11 cellular contexts compared by ENCODE assay signal in genomic region chr15:78316211-78317077, GRCh38. TPM values are rescaled to one million over a fixed set of nuclear protein-coding genes. Genes with fewer than 3 reads are reported as not detected.
DNase-seq lines count a peak whose midpoint lies in the region; FAIRE-seq and TF ChIP-seq lines count a peak whose summit lies in the region.
"Had no signal": no experiment of that assay in that cellular context is flagged by ENCODE, and none has a peak within 500 bp of the region (broad histone marks: within the 10 kb centered on the region; RNA-seq: fewer than 3 reads in every experiment).

No MANE protein-coding gene starts in this region.

- peak overlapping the region; percentile 77 for H2AFZ ChIP-seq in H1 (ENCODE audit: low read length)
- peak overlapping the region; percentile 57 for H2AFZ ChIP-seq in neural progenitor cell (replicated peaks)

- H3K56ac ChIP-seq in H1 (replicated peaks; ENCODE audit: insufficient read length, low read depth, low read length): no peak overlapping the region

- TF ChIP-seq POLR2A in H1 (IDR thresholded peaks at IDR 0.05; ENCODE audit: control extremely low read depth in 1 of 2, low read depth in 2 of 2, low read length in 2 of 2): 0 out of 3 replicates have a peak, but pooled peaks of 1 of the 2 experiments have one; percentile 28

- WGBS in HUES64: 42% methylated on average over 19 of the region's 19 CpGs
- WGBS in H1 (ENCODE audit: extremely low coverage in 1 of 2, insufficient coverage in 1 of 2, insufficient read length in 1 of 2, insufficient replicate concordance in 2 of 2, low coverage in 1 of 2, low lambda C conversion rate in 2 of 2, missing lambda C conversion rate in 1 of 2), 2 experiments: 59% methylated on average over 19 of the region's 19 CpGs; no CpG with 5 or more reads in 1 of the 2 experiments

- TF ChIP-seq EP300 in H1 (IDR thresholded peaks at IDR 0.05; ENCODE audit: borderline replicate concordance in 1 of 2, low read depth in 2 of 2, low read length in 2 of 2): no peak

- H3K23me2 ChIP-seq in H1 (ENCODE audit: low read depth, low read length): no peaks in the 10 kb centered on the region

- H4K5ac ChIP-seq in H1 (ENCODE audit: insufficient read length, low read depth, low read length): no peak overlapping the region

- TF ChIP-seq CTCF in GM13977 (IDR thresholded peaks at IDR 0.05; ENCODE audit: extremely low read depth, insufficient read depth, missing control alignments) (no peak), H1 (IDR thresholded peaks at IDR 0.05; ENCODE audit: control extremely low read depth in 1 of 3, insufficient read depth in 1 of 3, low read depth in 1 of 3, low read length in 3 of 3) (no peak), neural progenitor cell (IDR thresholded peaks at IDR 0.05) (no peak)

- no peaks in the 10 kb centered on the region for H3K36me3 ChIP-seq in HUES64 (ENCODE audit: insufficient read depth, low read length)
- no peaks in the 10 kb centered on the region for H3K36me3 ChIP-seq in H1 (ENCODE audit: control insufficient read depth in 2 of 4, insufficient read depth in 4 of 4, low read length in 3 of 4)
- no peaks in the 10 kb centered on the region for H3K36me3 ChIP-seq in neural progenitor cell

- H3K9me3 ChIP-seq in HUES64 (ENCODE audit: insufficient read depth, low read depth, low read length) (no peaks in the 10 kb centered on the region), H1 (ENCODE audit: insufficient read depth in 2 of 2, low read depth in 1 of 2, low read length in 1 of 2) (no peaks in the 10 kb centered on the region), neural progenitor cell (ENCODE audit: low read depth) (no peaks in the 10 kb centered on the region)

- no peak overlapping the region for H2BK120ac ChIP-seq in H1 (replicated peaks; ENCODE audit: low read depth, low read length)

- H3K79me2 ChIP-seq in H1 (ENCODE audit: control insufficient read depth in 1 of 2, insufficient read depth in 2 of 2, low read length in 2 of 2) (no peaks in the 10 kb centered on the region), neural progenitor cell (ENCODE audit: low read depth) (no peaks in the 10 kb centered on the region)

- no peak overlapping the region for H3K14ac ChIP-seq in H1 (ENCODE audit: insufficient read length)

- H3K9me3 Mint-ChIP-seq in neural progenitor cell: no peaks in the 10 kb centered on the region
- H3K9me3 Mint-ChIP-seq in activated naive CD4-positive, alpha-beta T cell treated with anti-CD3 and anti-CD28 coated beads for 36 hours: no peaks in the 10 kb centered on the region
- H3K9me3 Mint-ChIP-seq: CD8-positive, alpha-beta memory T cell had no signal

- H3K4me3 Mint-ChIP-seq in neural progenitor cell: no peak overlapping the region
- no peak overlapping the region for H3K4me3 Mint-ChIP-seq in activated naive CD4-positive, alpha-beta T cell treated with anti-CD3 and anti-CD28 coated beads for 36 hours
- H3K4me3 Mint-ChIP-seq: CD8-positive, alpha-beta memory T cell had no signal

- H2BK12ac ChIP-seq in H1 (ENCODE audit: low read depth, low read length): peak overlapping the region; percentile 88

- H3K4ac ChIP-seq in H1 (replicated peaks; ENCODE audit: insufficient read length, low read depth, low read length): no peak overlapping the region

- H4K20me1 ChIP-seq in H1 (replicated peaks in 1 of 2; ENCODE audit: control insufficient read depth in 1 of 2, insufficient read depth in 2 of 2, low read length in 2 of 2) (no peaks in the 10 kb centered on the region), neural progenitor cell (ENCODE audit: low read depth) (no peaks in the 10 kb centered on the region)

- H2BK20ac ChIP-seq in H1 (ENCODE audit: low read length): no peak overlapping the region

- intact Hi-C loops in activated naive CD4-positive, alpha-beta T cell treated with anti-CD3 and anti-CD28 coated beads for 36 hours (cut with micrococcal nuclease): no loop called here

- H3K9ac ChIP-seq in HUES64 (ENCODE audit: low read depth, low read length): no peak overlapping the region
- peak overlapping the region in 2 of 4 experiments; percentile 16 to 20; a peak in 2 of 7 replicates for H3K9ac ChIP-seq in H1 (replicated peaks in 1 of 4; ENCODE audit: extremely low read depth in 1 of 4, low read depth in 3 of 4, low read length in 3 of 4)
- no peak overlapping the region for H3K9ac ChIP-seq in neural progenitor cell

- TF ChIP-seq RAD21 in H1 (IDR thresholded peaks at IDR 0.05 in 1 of 2, conservative IDR thresholded peaks at IDR 0.05 in 1 of 2; ENCODE audit: low read depth in 2 of 2, low read length in 2 of 2): no peak

- in situ Hi-C loops in GM13977 (cut with MboI; ENCODE audit: low pct_unique_long_range_greater_than_20kb, low sequenced_read_pairs, unreplicated experiment): no loop called here

- H3K4me3 ChIP-seq in HUES64 (ENCODE audit: low read length) (no peak overlapping the region), H1 (ENCODE audit: extremely low read depth in 1 of 4, insufficient read depth in 2 of 4, low read depth in 3 of 4, low read length in 4 of 4) (no peak overlapping the region), neural progenitor cell (no peak overlapping the region)

- H3K4me2 ChIP-seq in H1 (ENCODE audit: insufficient read depth in 1 of 2, low read depth in 2 of 2, low read length in 2 of 2) (peak overlapping the region in 1 of 2 experiments; percentile 10; a peak in 2 of 4 replicates), neural progenitor cell (peak overlapping the region; percentile 1)

- H3K79me1 ChIP-seq in H1 (ENCODE audit: low read depth, low read length): no peaks in the 10 kb centered on the region

- peaks cover 18% of the 10 kb centered on the region for H3K4me1 ChIP-seq in HUES64 (ENCODE audit: insufficient read depth, low read length)
- peaks cover 0 to 21% (median 14%) of the 10 kb centered on the region in 4 experiments; a peak in 6 of 7 replicates for H3K4me1 ChIP-seq in H1 (replicated peaks in 1 of 4; ENCODE audit: control insufficient read depth in 3 of 4, insufficient read depth in 4 of 4, low read length in 3 of 4)
- H3K4me1 ChIP-seq in neural progenitor cell: peaks cover 50% of the 10 kb centered on the region

- POLR2A ChIA-PET in H1 (lab: Charles Lee; ENCODE audit: partially characterized antibody): interaction anchor here (0.7 to 1.6 kb wide), 9 partner anchors 11 to 122 kb away, joined by 3 to 7 read pairs (median 3); partner anchors contain the start of gene CRABP1

- H3K27ac Mint-ChIP-seq in neural progenitor cell: peak overlapping the region; percentile 99
- no peak overlapping the region for H3K27ac Mint-ChIP-seq in activated naive CD4-positive, alpha-beta T cell treated with anti-CD3 and anti-CD28 coated beads for 36 hours

- H3K18ac ChIP-seq in H1 (ENCODE audit: extremely low read depth, low read length): no peak overlapping the region

- H3K27ac ChIP-seq in HUES64 (ENCODE audit: low read depth, low read length) (peak overlapping the region; percentile 42), H1 (ENCODE audit: low read depth, low read length) (peak overlapping the region; percentile 23; the same call in 1 of the 2 replicates), neural progenitor cell (peak overlapping the region; percentile 78)

- H4K91ac ChIP-seq in H1 (replicated peaks; ENCODE audit: insufficient read length, low read length): peak overlapping the region; percentile 26

- H2BK15ac ChIP-seq in H1 (ENCODE audit: low read length): peak overlapping the region; percentile 89

- H3K27me3 ChIP-seq in HUES64 (ENCODE audit: insufficient read depth, low read length) (no peaks in the 10 kb centered on the region), H1 (replicated peaks in 1 of 4; ENCODE audit: control insufficient read depth in 3 of 4, extremely low read depth in 1 of 4, insufficient read depth in 3 of 4, low read length in 3 of 4) (no peaks in the 10 kb centered on the region), neural progenitor cell (no peaks in the 10 kb centered on the region)

- CTCF ChIA-PET in H1 (lab: Charles Lee; ENCODE audit: partially characterized antibody): interaction anchor here (0.7 to 13.0 kb wide), 40 partner anchors 8 to 424 kb away, joined by 3 to 104 read pairs (median 4); partner anchors contain the start of genes CRABP1, IREB2 and SKIC8
- CTCF ChIA-PET in activated naive CD4-positive, alpha-beta T cell treated with anti-CD3 and anti-CD28 coated beads for 36 hours (lab: Charles Lee): no interaction called here

- no peak for FAIRE-seq in H1 (lab: Jason Lieb, UNC)
- FAIRE-seq: colon had no signal

- peak overlapping the region; percentile 66; the same call in 1 of the 2 replicates for H4K8ac ChIP-seq in H1 (ENCODE audit: extremely low read depth, insufficient read depth, low read length)

- H3K36me3 Mint-ChIP-seq in neural progenitor cell: no peaks in the 10 kb centered on the region
- no peaks in the 10 kb centered on the region for H3K36me3 Mint-ChIP-seq in activated naive CD4-positive, alpha-beta T cell treated with anti-CD3 and anti-CD28 coated beads for 36 hours (ENCODE audit: low read depth)
- H3K36me3 Mint-ChIP-seq: CD8-positive, alpha-beta memory T cell had no signal

- H2AK5ac ChIP-seq in H1 (ENCODE audit: low read depth, low read length): no peak overlapping the region

- no peak overlapping the region for H3K23ac ChIP-seq in H1 (ENCODE audit: insufficient read length)

- peaks cover 10% of the 10 kb centered on the region for H3K27me3 Mint-ChIP-seq in neural progenitor cell (ENCODE audit: insufficient read depth, low read depth)
- no peaks in the 10 kb centered on the region for H3K27me3 Mint-ChIP-seq in activated naive CD4-positive, alpha-beta T cell treated with anti-CD3 and anti-CD28 coated beads for 36 hours (ENCODE audit: low read depth)

- H3F3A ChIP-seq in neural progenitor cell (ENCODE audit: low read depth): peaks cover 24% of the 10 kb centered on the region

- H3K4me1 Mint-ChIP-seq in neural progenitor cell: peaks cover 64% of the 10 kb centered on the region
- no peaks in the 10 kb centered on the region for H3K4me1 Mint-ChIP-seq in activated naive CD4-positive, alpha-beta T cell treated with anti-CD3 and anti-CD28 coated beads for 36 hours (ENCODE audit: low read depth)
- H3K4me1 Mint-ChIP-seq: CD8-positive, alpha-beta memory T cell had no signal

- DNase-seq in GM13977 (ENCODE audit: low spot score): peak; percentile 51
- DNase-seq in H1 (ENCODE audit: low read depth in 1 of 2, low spot score in 2 of 2): peak in 1 of 2 experiments; percentile 62
- DNase-seq in neural progenitor cell (ENCODE audit: low spot score): peak; percentile 61
- no peak for DNase-seq in dedifferentiated amniotic fluid mesenchymal stem cell (ENCODE audit: extremely low spot score)
- DNase-seq in activated naive CD4-positive, alpha-beta T cell treated with anti-CD3 and anti-CD28 coated beads for 36 hours: no peak
- no peak for DNase-seq in GOT3 (lab: John Stamatoyannopoulos, UW)
- DNase-seq in stimulated activated CD4-positive, alpha-beta T cell treated with anti-CD3 and anti-CD28 coated beads, Interleukin-2, amount 100 ng/mL, for 48 hours: no peak
- DNase-seq: activated T-cell treated with anti-CD3 and anti-CD28 coated beads for 4 hours had no signal

- H2BK5ac ChIP-seq in H1 (ENCODE audit: low read depth, low read length): no peak overlapping the region

RNA-seq across cellular contexts. Expression of gene SKIC8, which starts 17.0 kb away (rescaled TPM):
- polyA plus RNA-seq in HUES64 (2013, experiment 1 of 2): 50.7 TPM
- polyA plus RNA-seq in HUES64 (2013, experiment 2 of 2): 50.0 TPM
- 44.2 and 44.7 TPM in 2 replicates for total RNA-seq in H1 (2021; fragmentation: NEBNext Ultra II Directional; extraction: Animal tissue kit (Norgen Biotek cat#: 25700))
- polyA plus RNA-seq in H1 (2011; rRNA removed): 42.3 and 77.7 TPM in 2 replicates
- 82.0 TPM for polyA plus RNA-seq in H1 (2011; cell fraction: cytosol; rRNA removed)
- polyA plus RNA-seq in H1 (2011; cell fraction: nucleus; rRNA removed): 37.9 TPM
- polyA plus RNA-seq in H1 (2012, experiment 1 of 2): 58.8 to 64.1 TPM (median 60.1 TPM) in 4 replicates
- 23.9 TPM for polyA plus RNA-seq in H1 (2012, experiment 2 of 2)
- 39.0 TPM for polyA plus RNA-seq in H1 (2013, experiment 1 of 2)
- 37.6 TPM for polyA plus RNA-seq in H1 (2013, experiment 2 of 2)
- polyA minus RNA-seq in H1 (2011; rRNA and poly(A)+ RNA removed): 58.5 and 78.2 TPM in 2 replicates
- 44.5 TPM for polyA minus RNA-seq in H1 (2011; cell fraction: cytosol; rRNA and poly(A)+ RNA removed)
- polyA minus RNA-seq in H1 (2011; cell fraction: nucleus; rRNA and poly(A)+ RNA removed): 22.7 TPM
- total RNA-seq in neural progenitor cell (ENCODE audit: low replicate concordance): 76.0 and 78.4 TPM in 2 replicates
- 10 to 100 TPM; 44.2 to 46.9 TPM for total RNA-seq in activated naive CD4-positive, alpha-beta T cell treated with anti-CD3 and anti-CD28 coated beads for 36 hours

RNA-seq across cellular contexts. Expression of gene CRABP1, which starts 23.7 kb away (rescaled TPM):
- polyA plus RNA-seq in HUES64 (2013, experiment 1 of 2): 673 TPM
- polyA plus RNA-seq in HUES64 (2013, experiment 2 of 2): 1,221 TPM
- 385 and 388 TPM in 2 replicates for total RNA-seq in H1 (2021; fragmentation: NEBNext Ultra II Directional; extraction: Animal tissue kit (Norgen Biotek cat#: 25700))
- 600 and 655 TPM in 2 replicates for polyA plus RNA-seq in H1 (2011; rRNA removed)
- 622 TPM for polyA plus RNA-seq in H1 (2011; cell fraction: cytosol; rRNA removed)
- polyA plus RNA-seq in H1 (2011; cell fraction: nucleus; rRNA removed): 325 TPM
- 523 to 649 TPM (median 571 TPM) in 4 replicates for polyA plus RNA-seq in H1 (2012, experiment 1 of 2)
- polyA plus RNA-seq in H1 (2012, experiment 2 of 2): 653 TPM
- polyA plus RNA-seq in H1 (2013, experiment 1 of 2): 321 TPM
- polyA plus RNA-seq in H1 (2013, experiment 2 of 2): 337 TPM
- polyA minus RNA-seq in H1 (2011; rRNA and poly(A)+ RNA removed): 149 and 152 TPM in 2 replicates
- polyA minus RNA-seq in H1 (2011; cell fraction: cytosol; rRNA and poly(A)+ RNA removed): 118 TPM
- polyA minus RNA-seq in H1 (2011; cell fraction: nucleus; rRNA and poly(A)+ RNA removed): 94.2 TPM
- 320 and 454 TPM in 2 replicates for total RNA-seq in neural progenitor cell (ENCODE audit: low replicate concordance)
- total RNA-seq in activated naive CD4-positive, alpha-beta T cell treated with anti-CD3 and anti-CD28 coated beads for 36 hours: under 1 TPM; 0.38 to 0.52 TPM
- total RNA-seq: CD8-positive, alpha-beta memory T cell had no signal
- polyA plus RNA-seq: CD8-positive, alpha-beta memory T cell had no signal

RNA-seq across cellular contexts. Expression of gene DNAJA4, which starts 52.1 kb away (rescaled TPM):
- 3.9 TPM for polyA plus RNA-seq in HUES64 (2013, experiment 1 of 2)
- 4.4 TPM for polyA plus RNA-seq in HUES64 (2013, experiment 2 of 2)
- total RNA-seq in H1 (2021; fragmentation: NEBNext Ultra II Directional; extraction: Animal tissue kit (Norgen Biotek cat#: 25700)): 2.5 and 3.6 TPM in 2 replicates
- polyA plus RNA-seq in H1 (2011; rRNA removed): 5.1 and 6.2 TPM in 2 replicates
- polyA plus RNA-seq in H1 (2011; cell fraction: cytosol; rRNA removed): 7.2 TPM
- 12.6 TPM for polyA plus RNA-seq in H1 (2011; cell fraction: nucleus; rRNA removed)
- polyA plus RNA-seq in H1 (2012, experiment 1 of 2): 6.0 to 8.0 TPM (median 6.6 TPM) in 4 replicates
- polyA plus RNA-seq in H1 (2012, experiment 2 of 2): 0.89 TPM
- polyA plus RNA-seq in H1 (2013, experiment 1 of 2): 0.83 TPM
- 0.61 TPM for polyA plus RNA-seq in H1 (2013, experiment 2 of 2)
- polyA minus RNA-seq in H1 (2011; rRNA and poly(A)+ RNA removed): 6.7 and 6.9 TPM in 2 replicates
- polyA minus RNA-seq in H1 (2011; cell fraction: cytosol; rRNA and poly(A)+ RNA removed): 4.8 TPM
- polyA minus RNA-seq in H1 (2011; cell fraction: nucleus; rRNA and poly(A)+ RNA removed): 10.0 TPM
- total RNA-seq in neural progenitor cell (ENCODE audit: low replicate concordance): 0.12 TPM in 1 of 2 replicates, not detected in the other
- total RNA-seq in activated naive CD4-positive, alpha-beta T cell treated with anti-CD3 and anti-CD28 coated beads for 36 hours: 10 to 100 TPM; 40.1 to 41.6 TPM

Comparison
In these comparisons a context has a peak if more than half of its experiments do, and no peak if none do; other contexts are left out.
1. DNase-seq: peak in GM13977 (single experiment) and neural progenitor cell (single experiment); none in dedifferentiated amniotic fluid mesenchymal stem cell (single experiment), activated naive CD4-positive, alpha-beta T cell treated with anti-CD3 and anti-CD28 coated beads for 36 hours (single experiment), GOT3 (single experiment) and stimulated activated CD4-positive, alpha-beta T cell treated with anti-CD3 and anti-CD28 coated beads, Interleukin-2, amount 100 ng/mL, for 48 hours (0 of 2).
2. H3K27ac ChIP-seq: peak in every context shown above with its lines; median percentile 78 in neural progenitor cell; 42 in HUES64; 23 in H1.
3. RNA of gene CRABP1, which starts 23.7 kb away (total RNA-seq): 385 to 388 TPM in H1 and 320 to 454 TPM in neural progenitor cell; 0.38 to 0.52 TPM in activated naive CD4-positive, alpha-beta T cell treated with anti-CD3 and anti-CD28 coated beads for 36 hours; every median in the first group is over 100 times any median in the second.